Comparison of ENCODE assay signal across 9 cellular contexts in the genomic region with DNA sequence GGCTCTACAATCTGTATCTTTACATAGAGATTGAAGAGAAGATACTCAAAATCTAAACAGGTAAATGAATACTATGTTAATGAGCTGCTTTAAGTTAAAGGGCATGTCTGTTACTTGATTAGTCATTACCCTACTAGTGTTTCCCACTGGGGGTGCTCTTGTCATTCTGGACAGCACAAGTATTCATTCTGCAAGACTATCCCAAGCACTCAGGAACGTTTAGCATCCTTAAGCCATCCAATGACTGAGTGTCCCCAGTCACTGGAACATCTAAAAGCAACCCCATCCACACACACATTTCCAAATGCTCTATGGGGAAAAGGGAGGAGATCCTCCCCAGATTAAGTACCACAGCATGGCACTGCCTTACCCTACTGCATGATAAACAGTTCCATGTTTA. TPM values are rescaled to one million over a fixed set of nuclear protein-coding genes. Genes with fewer than 3 reads are reported as not detected.
DNase-seq lines count a peak whose midpoint lies in the region; ATAC-seq and TF ChIP-seq lines count a peak whose summit lies in the region.
"Had no signal": no experiment of that assay in that cellular context is flagged by ENCODE, and none has a peak within 500 bp of the region (broad histone marks: within the 10 kb centered on the region; RNA-seq: fewer than 3 reads in every experiment).

No MANE protein-coding gene starts in this region.

- H3K27me3 Mint-ChIP-seq in Caco-2 (ENCODE audit: insufficient read depth, unreplicated experiment): no peaks in the 10 kb centered on the region

- H3K36me3 ChIP-seq in Caco-2 (ENCODE audit: control insufficient read depth, insufficient read depth, low read length): peaks cover 4% of the 10 kb centered on the region; the same call in 1 of the 2 replicates

- H3K4me1 Mint-ChIP-seq in Caco-2 (ENCODE audit: low read depth, unreplicated experiment): no peaks in the 10 kb centered on the region

- peaks cover 86% of the 10 kb centered on the region for H3K36me3 Mint-ChIP-seq in Caco-2 (ENCODE audit: insufficient read depth, unreplicated experiment)

- H3K4me3 Mint-ChIP-seq in Caco-2 (ENCODE audit: unreplicated experiment): no peak overlapping the region

- POLR2A ChIA-PET in Caco-2 (lab: Charles Lee): interaction anchor here (0.5 kb wide), 1 partner anchor 37 kb away, joined by 3 read pairs; no protein-coding TSS in a partner anchor

- CTCF ChIA-PET in Caco-2 (lab: Charles Lee): interaction anchor here (0.6 to 1.6 kb wide), 3 partner anchors 165 to 686 kb away, joined by 3 to 4 read pairs (median 3); a partner anchor contains a TSS

- peak; percentile 45 to 50 for TF ChIP-seq CTCF in Caco-2 (IDR thresholded peaks at IDR 0.05; ENCODE audit: insufficient read depth in 1 of 2, low read depth in 1 of 2, low read length in 1 of 2, severe bottlenecking in 1 of 2, unreplicated experiment in 1 of 2)
- peak; percentile 31; the same call in 1 of the 2 replicates for TF ChIP-seq CTCF in WI38 (IDR thresholded peaks at IDR 0.05; ENCODE audit: low read depth, low read length)

- H3K27me3 ChIP-seq in Caco-2 (replicated peaks; ENCODE audit: control insufficient read depth, insufficient read depth, low read length): no peaks in the 10 kb centered on the region

- peaks cover 29% of the 10 kb centered on the region for H3K4me1 ChIP-seq in Caco-2

- ATAC-seq in GM19035 (IDR thresholded peaks at IDR 0.05; ENCODE audit: unreplicated experiment) (peak; percentile 68), HG03521 (IDR thresholded peaks at IDR 0.05; ENCODE audit: unreplicated experiment) (peak; percentile 50), HG03159 (IDR thresholded peaks at IDR 0.05; ENCODE audit: unreplicated experiment) (no peak)

- intact Hi-C loops in Caco-2 (cut with micrococcal nuclease; ENCODE audit: unreplicated experiment): loop anchor here (1.0 to 2.0 kb wide), 3 partner anchors 21 to 179 kb away; no protein-coding TSS in a partner anchor

- H3K9me3 ChIP-seq in Caco-2: no peaks in the 10 kb centered on the region

- peak in 1 of 2 experiments; percentile 64 for DNase-seq in Caco-2
- peak; percentile 48 for DNase-seq in iPS DF 19.7 (ENCODE audit: low read depth, low spot score)
- DNase-seq in hypothalamus (lab: John Stamatoyannopoulos, UW): no peak
- no peak for DNase-seq in activated CD4-positive, CD25-positive, alpha-beta regulatory T cell (lab: John Stamatoyannopoulos, UW)

- BruUV-seq in Caco-2 (replicated peaks; lab: Mats Ljungman, UMichigan): no TSS peak

- no peak overlapping the region for H3K27ac Mint-ChIP-seq in Caco-2 (ENCODE audit: unreplicated experiment)

- H3K9me3 Mint-ChIP-seq in Caco-2 (ENCODE audit: unreplicated experiment): no peaks in the 10 kb centered on the region

- H3K4me3 ChIP-seq in Caco-2 (ENCODE audit: low read depth, low read length) (no peak overlapping the region), WI38 (ENCODE audit: low read depth, low read length) (no peak overlapping the region)
- H3K4me3 ChIP-seq: SK-N-MC had no signal

RNA-seq across cellular contexts. Expression of a gene that starts 25.7 kb away (rescaled TPM):
- 282 and 290 TPM in 2 replicates for total RNA-seq in Caco-2 (2022)
